Comparison of ENCODE assay signal across 10 cellular contexts in genomic region chr7:73850781-73851207, GRCh38. TPM values are rescaled to one million over a fixed set of nuclear protein-coding genes. Genes with fewer than 3 reads are reported as not detected.
DNase-seq lines count a peak whose midpoint lies in the region; ATAC-seq, FAIRE-seq and TF ChIP-seq lines count a peak whose summit lies in the region.
"Had no signal": no experiment of that assay in that cellular context is flagged by ENCODE, and none has a peak within 500 bp of the region (broad histone marks: within the 10 kb centered on the region; RNA-seq: fewer than 3 reads in every experiment).

No MANE protein-coding gene starts in this region.

- no peak for TF ChIP-seq POLR2A in body of pancreas (IDR thresholded peaks at IDR 0.05)

- 82 to 86% methylated on average over 4 of the region's 4 CpGs for WGBS in body of pancreas, 2 donors
- WGBS in lung, 2 donors = 51 to 53% methylated on average over 4 of the region's 4 CpGs

- no peaks in the 10 kb centered on the region for H3K36me3 ChIP-seq in body of pancreas (replicated peaks in 1 of 2; ENCODE audit: insufficient read depth in 1 of 2, low read depth in 2 of 2)
- H3K36me3 ChIP-seq in lung (ENCODE audit: control insufficient read depth in 2 of 2, insufficient read depth in 2 of 2, low read length in 2 of 2) = no peaks in the 10 kb centered on the region

- POLR2A ChIA-PET in AG04449 (lab: Yijun Ruan, JAX) = interaction anchor here (0.6 to 1.2 kb wide), 10 partner anchors 8 to 146 kb away, joined by 3 to 8 read pairs (median 5); partner anchors contain the start of gene METTL27

- no peaks in the 10 kb centered on the region for H3K27me3 ChIP-seq in body of pancreas
- no peaks in the 10 kb centered on the region for H3K27me3 ChIP-seq in lung (ENCODE audit: control insufficient read depth, insufficient read depth)

- CTCF ChIA-PET in AG04449 (lab: Yijun Ruan, JAX) = interaction anchor here (0.6 to 1.9 kb wide), 9 partner anchors 23 to 265 kb away, joined by 3 to 11 read pairs (median 3); partner anchors contain the start of gene ABHD11

- H3K4me3 ChIP-seq in AG04449 (ENCODE audit: low read depth, low read length) (no peak overlapping the region), body of pancreas (no peak overlapping the region), lung (no peak overlapping the region)

- intact Hi-C loops in body of pancreas (cut with DNase I) (no loop called here), posterior cingulate gyrus (cut with DNase I) (no loop called here)

- no peak for FAIRE-seq in D721Med (lab: Jason Lieb, UNC)

- no peak for TF ChIP-seq CTCF in AG04449 (IDR thresholded peaks at IDR 0.05; ENCODE audit: insufficient read depth, low read length, missing control alignments)
- TF ChIP-seq CTCF in body of pancreas (IDR thresholded peaks at IDR 0.05) = no peak
- no peak for TF ChIP-seq CTCF in lung (IDR thresholded peaks at IDR 0.05; ENCODE audit: control extremely low read depth, extremely low read depth)
- TF ChIP-seq CTCF in D721Med (IDR thresholded peaks at IDR 0.05; ENCODE audit: insufficient read depth, missing control alignments) = no peak

- H3K27ac ChIP-seq in body of pancreas = peak overlapping the region in 3 of 4 donors; percentile 72 to 82 (median 74)
- H3K27ac ChIP-seq in lung (ENCODE audit: low read depth in 1 of 2, low read length in 1 of 2) = peak overlapping the region in 1 of 2 donors; percentile 85

- H3K9me3 ChIP-seq in body of pancreas (no peaks in the 10 kb centered on the region), lung (ENCODE audit: control insufficient read depth in 2 of 2, insufficient read depth in 1 of 2, low read length in 1 of 2) (no peaks in the 10 kb centered on the region)

- H3K4me1 ChIP-seq in body of pancreas (peaks cover 14% of the 10 kb centered on the region), lung (ENCODE audit: control insufficient read depth in 2 of 2, insufficient read depth in 2 of 2, low read length in 2 of 2) (peaks cover 0 to 2% of the 10 kb centered on the region in 2 donors)

- ATAC-seq in body of pancreas (no peak), lung (ENCODE audit: insufficient read depth, low FRiP score) (peak; percentile 45)

- DNase-seq in AG04449 (ENCODE audit: low read depth, low spot score) (peak; percentile 98), LoVo (ENCODE audit: low spot score) (peak; percentile 95), body of pancreas (no peak), lung (ENCODE audit: low spot score) (peak; percentile 48), NCI-H2029 treated with DMSO at 0.1 percent for 48 hours (lab: John Stamatoyannopoulos, UW) (no peak), NCI-H1436 treated with DMSO at 0.1 percent for 48 hours (lab: John Stamatoyannopoulos, UW) (no peak), posterior cingulate gyrus (no peak), D721Med (ENCODE audit: insufficient read length, low spot score) (no peak)
- DNase-seq: NCI-H1417 had no signal

RNA-seq across cellular contexts. Expression of gene METTL27, which starts 8.5 kb away (rescaled TPM):
- total RNA-seq in body of pancreas = 1 to 10 TPM; 2.1 to 3.3 TPM
- total RNA-seq in lung = 10 to 100 TPM in 1 of 2 donors, 1 to 10 TPM in 1; 6.3 to 22.1 TPM
- polyA plus RNA-seq in lung = 1 to 10 TPM; 2.3 to 3.9 TPM

RNA-seq across cellular contexts. Expression of gene TMEM270, which starts 10.2 kb away (rescaled TPM):
- total RNA-seq in body of pancreas = not detected
- 1 to 10 TPM in 1 of 2 donors, not detected in 1; 1.1 TPM for total RNA-seq in lung
- polyA plus RNA-seq in lung = under 1 TPM; 0.19 to 0.20 TPM
- total RNA-seq: temporal lobe had no signal

RNA-seq across cellular contexts. Expression of gene CLDN4, which starts 20.0 kb away (rescaled TPM):
- total RNA-seq in body of pancreas = 10 to 100 TPM; 65.6 to 76.8 TPM
- 100 to 1,000 TPM; 150 to 169 TPM for total RNA-seq in lung
- polyA plus RNA-seq in lung = 100 to 1,000 TPM in 1 of 2 donors, 10 to 100 TPM in 1; 99.8 to 154 TPM

Comparison
In these comparisons a context has a peak if more than half of its experiments do, and no peak if none do; other contexts are left out.
1. DNase-seq: peak in AG04449 (single experiment), LoVo (single experiment) and lung (single experiment); none in body of pancreas (0 of 4), NCI-H2029 treated with DMSO at 0.1 percent for 48 hours (single experiment), NCI-H1436 treated with DMSO at 0.1 percent for 48 hours (single experiment), posterior cingulate gyrus (0 of 10) and D721Med (single experiment).